In the genomic region with DNA sequence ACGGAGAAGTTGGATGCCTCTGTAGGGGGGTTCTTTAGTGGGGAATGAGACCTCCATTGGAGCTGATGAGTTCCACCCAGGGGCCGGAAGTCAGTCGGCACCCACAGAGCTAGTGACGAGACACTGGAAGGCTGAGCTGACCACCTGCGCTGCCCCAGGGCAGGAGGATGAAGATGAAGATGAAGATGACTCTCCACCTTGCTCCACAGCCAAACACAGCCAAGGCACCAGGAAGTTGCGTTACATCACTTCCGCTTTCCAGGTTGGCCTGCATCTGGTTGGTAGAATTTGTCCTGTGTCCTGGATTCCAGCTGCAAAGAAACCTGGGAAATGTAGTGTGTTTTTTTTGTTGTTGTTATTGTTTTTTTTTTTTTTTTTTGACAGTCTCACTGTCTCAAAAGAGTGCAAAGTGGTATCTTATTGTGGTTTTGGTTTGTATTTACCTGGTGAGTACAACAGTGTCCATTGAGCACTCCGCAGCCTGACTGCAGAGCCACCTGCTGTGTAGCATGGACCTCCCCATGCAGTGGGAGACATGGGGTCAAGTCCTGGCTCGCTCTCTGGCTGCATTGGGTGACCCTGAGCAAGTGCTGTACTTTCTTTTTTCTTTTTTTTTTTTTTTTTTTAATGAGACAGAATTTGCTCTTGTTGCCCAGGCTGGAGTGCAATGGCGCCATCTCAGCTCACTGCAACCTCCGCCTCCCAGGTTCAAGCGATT, we compare ENCODE assay signal across 14 cellular contexts. TPM values are rescaled to one million over a fixed set of nuclear protein-coding genes. Genes with fewer than 3 reads are reported as not detected.
DNase-seq lines count a peak whose midpoint lies in the region; ATAC-seq, FAIRE-seq and TF ChIP-seq lines count a peak whose summit lies in the region.
"Had no signal": no experiment of that assay in that cellular context is flagged by ENCODE, and none has a peak within 500 bp of the region (broad histone marks: within the 10 kb centered on the region; RNA-seq: fewer than 3 reads in every experiment).

No MANE protein-coding gene starts in this region.

- BruUV-seq in PC-9 (replicated peaks; lab: Mats Ljungman, UMichigan) = no TSS peak
- no TSS peak for BruUV-seq in endothelial cell of umbilical vein (replicated peaks; lab: Mats Ljungman, UMichigan)

- ATAC-seq in right cardiac atrium = no peak
- ATAC-seq in GM18517 (IDR thresholded peaks at IDR 0.05; ENCODE audit: unreplicated experiment) = no peak
- no peak for ATAC-seq in activated naive CD4-positive, alpha-beta T cell treated with anti-CD3 and anti-CD28 coated beads, Interleukin-2, amount 50 U/mL, for 72 hours
- no peak for ATAC-seq in GM21529 (IDR thresholded peaks at IDR 0.05; ENCODE audit: unreplicated experiment)

- peaks cover 0 to 27% of the 10 kb centered on the region in 2 donors for H3K36me3 Mint-ChIP-seq in activated naive CD4-positive, alpha-beta T cell treated with anti-CD3 and anti-CD28 coated beads, Interleukin-2, amount 50 U/mL, for 72 hours

- no peak overlapping the region for H2AFZ ChIP-seq in PC-9
- no peak overlapping the region for H2AFZ ChIP-seq in endothelial cell of umbilical vein (ENCODE audit: low read depth, low read length)

- H3K9ac ChIP-seq in endothelial cell of umbilical vein (replicated peaks; ENCODE audit: extremely low read depth, insufficient read depth, low read length) = no peak overlapping the region

- H3K27ac Mint-ChIP-seq in activated naive CD4-positive, alpha-beta T cell treated with anti-CD3 and anti-CD28 coated beads, Interleukin-2, amount 50 U/mL, for 72 hours = peak overlapping the region in 1 of 2 donors; percentile 40

- H3K27ac ChIP-seq in right cardiac atrium (ENCODE audit: low read length) (no peak overlapping the region), right atrium auricular region (no peak overlapping the region), PC-9 (no peak overlapping the region), endothelial cell of umbilical vein (ENCODE audit: insufficient read depth, low read depth, low read length) (no peak overlapping the region)

- H3K79me2 ChIP-seq in PC-9 (ENCODE audit: low read depth) (peaks cover 35% of the 10 kb centered on the region), endothelial cell of umbilical vein (ENCODE audit: control insufficient read depth, insufficient read depth, low read length) (peaks cover 15% of the 10 kb centered on the region)

- H3K9me3 ChIP-seq in right cardiac atrium (ENCODE audit: control insufficient read depth, low read length) (no peaks in the 10 kb centered on the region), right atrium auricular region (no peaks in the 10 kb centered on the region), PC-9 (ENCODE audit: insufficient read depth, low read depth) (no peaks in the 10 kb centered on the region), endothelial cell of umbilical vein (replicated peaks; ENCODE audit: control insufficient read depth, insufficient read depth, low read length) (no peaks in the 10 kb centered on the region)

- FAIRE-seq in endothelial cell of umbilical vein (lab: Jason Lieb, UNC) = peak; percentile 46
- FAIRE-seq: HTR-8/SVneo had no signal

- dilution Hi-C loops in endothelial cell of umbilical vein (cut with MboI; ENCODE audit: extremely low pct_ligation_motif_present, low sequenced_read_pairs) = no loop called here

- peak overlapping the region; percentile 87; the same call in 1 of the 2 replicates for H3K4me2 ChIP-seq in PC-9
- H3K4me2 ChIP-seq in endothelial cell of umbilical vein (ENCODE audit: insufficient read depth, low read length) = no peak overlapping the region

- 0 out of 2 replicates have a peak, but pooled peaks cover 17% of the 10 kb centered on the region for H3F3A ChIP-seq in PC-9 (ENCODE audit: insufficient read depth, low read depth)

- no peaks in the 10 kb centered on the region for H3K9me2 ChIP-seq in PC-9 (ENCODE audit: insufficient read depth)

- no peaks in the 10 kb centered on the region for H3K9me1 ChIP-seq in endothelial cell of umbilical vein (replicated peaks; ENCODE audit: control insufficient read depth, extremely low read depth, insufficient read depth, low read length)

- no peaks in the 10 kb centered on the region for H3K9me3 Mint-ChIP-seq in activated naive CD4-positive, alpha-beta T cell treated with anti-CD3 and anti-CD28 coated beads, Interleukin-2, amount 50 U/mL, for 72 hours

- WGBS in right cardiac atrium = 95% methylated on average over 12 of the region's 12 CpGs

- H3K27me3 ChIP-seq in right cardiac atrium (ENCODE audit: control insufficient read depth, insufficient read depth) (no peaks in the 10 kb centered on the region), right atrium auricular region (no peaks in the 10 kb centered on the region), PC-9 (ENCODE audit: insufficient read depth, low read depth) (no peaks in the 10 kb centered on the region), endothelial cell of umbilical vein (ENCODE audit: control insufficient read depth in 2 of 2, insufficient read depth in 2 of 2, low read length in 2 of 2) (no peaks in the 10 kb centered on the region)

- H3K36me3 ChIP-seq in right atrium auricular region = peaks cover 43% of the 10 kb centered on the region
- H3K36me3 ChIP-seq in PC-9 (ENCODE audit: low read depth) = peaks cover 29% of the 10 kb centered on the region; the same call in 1 of the 2 replicates
- peaks cover 15 to 40% of the 10 kb centered on the region in 2 experiments for H3K36me3 ChIP-seq in endothelial cell of umbilical vein (ENCODE audit: control insufficient read depth in 2 of 2, extremely low read depth in 1 of 2, insufficient read depth in 2 of 2, low read length in 2 of 2)

- no peak for TF ChIP-seq POLR2A in endothelial cell of umbilical vein (IDR thresholded peaks at IDR 0.05; ENCODE audit: low read depth, low read length)

- H4K20me1 ChIP-seq in PC-9 (ENCODE audit: insufficient read depth) (peaks cover 26% of the 10 kb centered on the region), endothelial cell of umbilical vein (replicated peaks; ENCODE audit: control insufficient read depth, extremely low read depth, insufficient read depth, low read length) (no peaks in the 10 kb centered on the region)

- DNase-seq in right cardiac atrium (peak; percentile 16 to 48 (median 42)), right atrium auricular region (ENCODE audit: low spot score) (no peak), PC-9 (no peak), endothelial cell of umbilical vein (ENCODE audit: low read depth, low spot score) (no peak), kidney tubule cell (ENCODE audit: low spot score) (no peak)
- DNase-seq in activated naive CD4-positive, alpha-beta T cell treated with anti-CD3 and anti-CD28 coated beads, Interleukin-2, amount 50 U/mL, for 72 hours (ENCODE audit: low spot score in 2 of 2) = no peak
- DNase-seq: aorta; effector CD8-positive, alpha-beta T cell; NCI-H187 treated with DMSO at 0.1 percent for 48 hours; NCI-H82; occipital lobe had no signal

- intact Hi-C loops in right cardiac atrium (cut with DNase I) = no loop called here
- intact Hi-C loops in PC-9 (cut with micrococcal nuclease; ENCODE audit: unreplicated experiment) = loop anchor here (5.0 kb wide), 2 partner anchors 48 to 148 kb away; a partner anchor contains a TSS
- intact Hi-C loops in endothelial cell of umbilical vein (cut with micrococcal nuclease) = loop anchor here (5.0 kb wide), 1 partner anchor 427 kb away; a partner anchor contains a TSS

- H3K4me3 ChIP-seq in right cardiac atrium (ENCODE audit: low read length) = no peak overlapping the region
- no peak overlapping the region for H3K4me3 ChIP-seq in right atrium auricular region
- H3K4me3 ChIP-seq in PC-9 = no peak overlapping the region
- no peak overlapping the region for H3K4me3 ChIP-seq in endothelial cell of umbilical vein (replicated peaks in 1 of 3; ENCODE audit: insufficient read depth in 1 of 3, low read depth in 1 of 3, low read length in 3 of 3)

- no peak for TF ChIP-seq CTCF in right atrium auricular region (IDR thresholded peaks at IDR 0.05)
- no peak for TF ChIP-seq CTCF in PC-9 (conservative IDR thresholded peaks at IDR 0.05)
- TF ChIP-seq CTCF in endothelial cell of umbilical vein (IDR thresholded peaks at IDR 0.05; ENCODE audit: extremely low read depth in 1 of 2, insufficient read depth in 1 of 2, low read depth in 1 of 2, low read length in 2 of 2) = no peak

- POLR2A ChIA-PET in PC-9 (lab: Charles Lee; ENCODE audit: unreplicated experiment) = interaction anchor here (0.7 kb wide), 1 partner anchor 51 kb away, joined by 6 read pairs; no protein-coding TSS in a partner anchor
- POLR2A ChIA-PET in endothelial cell of umbilical vein (lab: Charles Lee) = interaction anchor here (0.6 kb wide), 1 partner anchor 17 kb away, joined by 3 read pairs; a partner anchor contains a TSS

- peaks cover 6% of the 10 kb centered on the region for H3K4me1 ChIP-seq in right cardiac atrium (ENCODE audit: control insufficient read depth, insufficient read depth, low read length)
- H3K4me1 ChIP-seq in right atrium auricular region = peaks cover 0 to 28% of the 10 kb centered on the region in 2 donors
- peaks cover 21% of the 10 kb centered on the region for H3K4me1 ChIP-seq in PC-9 (replicated peaks; ENCODE audit: insufficient read depth)
- peaks cover 14% of the 10 kb centered on the region for H3K4me1 ChIP-seq in endothelial cell of umbilical vein (ENCODE audit: control insufficient read depth, extremely low read depth, insufficient read depth, low read length)

- CTCF ChIA-PET in PC-9 (lab: Charles Lee) = no interaction called here
- CTCF ChIA-PET in endothelial cell of umbilical vein (lab: Charles Lee) = no interaction called here

RNA-seq across cellular contexts. Expression of a gene that starts 1.9 kb away (rescaled TPM):
- total RNA-seq in right cardiac atrium = 10 to 100 TPM; 35.7 to 45.7 (median 42.1) TPM
- 35.6 TPM for polyA plus RNA-seq in right cardiac atrium
- total RNA-seq in right atrium auricular region = 10 to 100 TPM; 20.4 to 27.5 TPM
- 52.1 and 62.3 TPM in 2 replicates for total RNA-seq in PC-9 (2021)
- 36.1 and 39.3 TPM in 2 replicates for total RNA-seq in endothelial cell of umbilical vein
- 34.2 and 37.4 TPM in 2 replicates for polyA plus RNA-seq in endothelial cell of umbilical vein
- 25.8 and 33.1 TPM in 2 replicates for polyA plus RNA-seq in endothelial cell of umbilical vein (2011; cell fraction: cytosol; rRNA removed)
- polyA plus RNA-seq in endothelial cell of umbilical vein (2011; cell fraction: nucleus; rRNA removed) = 38.7 and 57.3 TPM in 2 replicates
- polyA plus RNA-seq in endothelial cell of umbilical vein (2012) = 31.3 and 35.6 TPM in 2 replicates
- 18.3 and 23.3 TPM in 2 replicates for polyA minus RNA-seq in endothelial cell of umbilical vein
- polyA minus RNA-seq in endothelial cell of umbilical vein (2011; cell fraction: cytosol; rRNA and poly(A)+ RNA removed) = 11.8 TPM
- 16.7 and 21.3 TPM in 2 replicates for polyA minus RNA-seq in endothelial cell of umbilical vein (2011; cell fraction: nucleus; rRNA and poly(A)+ RNA removed)
- total RNA-seq in activated naive CD4-positive, alpha-beta T cell treated with anti-CD3 and anti-CD28 coated beads, Interleukin-2, amount 50 U/mL, for 72 hours = 10 to 100 TPM; 28.8 to 53.0 TPM

RNA-seq across cellular contexts. Expression of a gene that starts 2.2 kb away (rescaled TPM):
- total RNA-seq in right cardiac atrium = 10 to 100 TPM; 32.4 to 38.7 (median 36.4) TPM
- 40.2 TPM for polyA plus RNA-seq in right cardiac atrium
- total RNA-seq in right atrium auricular region = 10 to 100 TPM; 20.6 to 25.8 TPM
- total RNA-seq in PC-9 (2021) = 109 and 143 TPM in 2 replicates
- total RNA-seq in endothelial cell of umbilical vein = 61.9 and 64.2 TPM in 2 replicates
- polyA plus RNA-seq in endothelial cell of umbilical vein = 68.3 and 76.8 TPM in 2 replicates
- polyA plus RNA-seq in endothelial cell of umbilical vein (2011; cell fraction: cytosol; rRNA removed) = 40.2 and 49.3 TPM in 2 replicates
- polyA plus RNA-seq in endothelial cell of umbilical vein (2011; cell fraction: nucleus; rRNA removed) = 59.7 and 65.1 TPM in 2 replicates
- 36.2 and 63.1 TPM in 2 replicates for polyA plus RNA-seq in endothelial cell of umbilical vein (2012)
- polyA minus RNA-seq in endothelial cell of umbilical vein = 20.8 and 26.9 TPM in 2 replicates
- 41.1 TPM for polyA minus RNA-seq in endothelial cell of umbilical vein (2011; cell fraction: cytosol; rRNA and poly(A)+ RNA removed)
- polyA minus RNA-seq in endothelial cell of umbilical vein (2011; cell fraction: nucleus; rRNA and poly(A)+ RNA removed) = 25.5 and 31.2 TPM in 2 replicates
- 10 to 100 TPM; 16.9 to 34.4 TPM for total RNA-seq in activated naive CD4-positive, alpha-beta T cell treated with anti-CD3 and anti-CD28 coated beads, Interleukin-2, amount 50 U/mL, for 72 hours

RNA-seq across cellular contexts. Expression of a gene that starts 12.0 kb away (rescaled TPM):
- total RNA-seq in right cardiac atrium (100 to 1,000 TPM in 1 of 4 donors, 10 to 100 TPM in 3; 38.6 to 144 (median 42.9) TPM), right atrium auricular region (10 to 100 TPM; 29.2 to 32.5 TPM), PC-9 (2021) (82.7 and 85.6 TPM in 2 replicates), endothelial cell of umbilical vein (112 and 114 TPM in 2 replicates)
- polyA plus RNA-seq in right cardiac atrium (40.8 TPM), endothelial cell of umbilical vein (39.4 and 48.4 TPM in 2 replicates)
- 15.1 and 23.9 TPM in 2 replicates for polyA plus RNA-seq in endothelial cell of umbilical vein (2011; cell fraction: cytosol; rRNA removed)
- 204 and 217 TPM in 2 replicates for polyA plus RNA-seq in endothelial cell of umbilical vein (2011; cell fraction: nucleus; rRNA removed)
- polyA plus RNA-seq in endothelial cell of umbilical vein (2012) = 40.6 and 46.0 TPM in 2 replicates
- 18.4 and 25.4 TPM in 2 replicates for polyA minus RNA-seq in endothelial cell of umbilical vein
- polyA minus RNA-seq in endothelial cell of umbilical vein (2011; cell fraction: cytosol; rRNA and poly(A)+ RNA removed) = 20.7 TPM
- polyA minus RNA-seq in endothelial cell of umbilical vein (2011; cell fraction: nucleus; rRNA and poly(A)+ RNA removed) = 49.5 and 90.5 TPM in 2 replicates
- total RNA-seq in activated naive CD4-positive, alpha-beta T cell treated with anti-CD3 and anti-CD28 coated beads, Interleukin-2, amount 50 U/mL, for 72 hours = 100 to 1,000 TPM in 1 of 2 donors, 10 to 100 TPM in 1; 90.6 to 119 TPM

RNA-seq across cellular contexts. Expression of a gene that starts 17.3 kb away (rescaled TPM):
- total RNA-seq in right cardiac atrium (under 1 TPM in 3 of 4 donors, not detected in 1; 0.24 to 0.92 (median 0.60) TPM), right atrium auricular region (under 1 TPM in 1 of 2 donors, not detected in 1; 0.43 TPM), PC-9 (2021) (0.85 TPM in 1 of 2 replicates, not detected in the other), endothelial cell of umbilical vein (5.6 and 9.1 TPM in 2 replicates)
- polyA plus RNA-seq in right cardiac atrium (0.29 TPM), endothelial cell of umbilical vein (5.0 and 7.4 TPM in 2 replicates)
- 2.5 and 4.7 TPM in 2 replicates for polyA plus RNA-seq in endothelial cell of umbilical vein (2011; cell fraction: cytosol; rRNA removed)
- 1.9 and 4.1 TPM in 2 replicates for polyA plus RNA-seq in endothelial cell of umbilical vein (2011; cell fraction: nucleus; rRNA removed)
- 5.7 and 10.8 TPM in 2 replicates for polyA plus RNA-seq in endothelial cell of umbilical vein (2012)
- 5.0 and 5.3 TPM in 2 replicates for polyA minus RNA-seq in endothelial cell of umbilical vein
- not detected for polyA minus RNA-seq in endothelial cell of umbilical vein (2011; cell fraction: cytosol; rRNA and poly(A)+ RNA removed)
- 0.96 and 1.8 TPM in 2 replicates for polyA minus RNA-seq in endothelial cell of umbilical vein (2011; cell fraction: nucleus; rRNA and poly(A)+ RNA removed)
- total RNA-seq in activated naive CD4-positive, alpha-beta T cell treated with anti-CD3 and anti-CD28 coated beads, Interleukin-2, amount 50 U/mL, for 72 hours = 10 to 100 TPM in 1 of 2 donors, 1 to 10 TPM in 1; 6.3 to 11.1 TPM
- total RNA-seq: occipital lobe had no signal

RNA-seq across cellular contexts. Expression of a gene that starts 28.4 kb away (rescaled TPM):
- total RNA-seq in right cardiac atrium (100 to 1,000 TPM; 127 to 146 (median 141) TPM), right atrium auricular region (10 to 100 TPM; 64.6 to 81.0 TPM), PC-9 (2021) (151 and 155 TPM in 2 replicates), endothelial cell of umbilical vein (184 and 187 TPM in 2 replicates)
- polyA plus RNA-seq in right cardiac atrium (134 TPM), endothelial cell of umbilical vein (116 and 125 TPM in 2 replicates)
- 93.1 and 118 TPM in 2 replicates for polyA plus RNA-seq in endothelial cell of umbilical vein (2011; cell fraction: cytosol; rRNA removed)
- polyA plus RNA-seq in endothelial cell of umbilical vein (2011; cell fraction: nucleus; rRNA removed) = 257 and 302 TPM in 2 replicates
- 96.0 and 145 TPM in 2 replicates for polyA plus RNA-seq in endothelial cell of umbilical vein (2012)
- polyA minus RNA-seq in endothelial cell of umbilical vein = 55.3 and 80.9 TPM in 2 replicates
- polyA minus RNA-seq in endothelial cell of umbilical vein (2011; cell fraction: cytosol; rRNA and poly(A)+ RNA removed) = 56.8 TPM
- 61.0 and 83.2 TPM in 2 replicates for polyA minus RNA-seq in endothelial cell of umbilical vein (2011; cell fraction: nucleus; rRNA and poly(A)+ RNA removed)
- 100 to 1,000 TPM; 110 TPM for total RNA-seq in activated naive CD4-positive, alpha-beta T cell treated with anti-CD3 and anti-CD28 coated beads, Interleukin-2, amount 50 U/mL, for 72 hours

Comparison
In these comparisons a context has a peak if more than half of its experiments do, and no peak if none do; other contexts are left out.
1. DNase-seq: peak in right cardiac atrium (3 of 3); none in right atrium auricular region (single experiment), PC-9 (0 of 2), endothelial cell of umbilical vein (single experiment), kidney tubule cell (single experiment) and activated naive CD4-positive, alpha-beta T cell treated with anti-CD3 and anti-CD28 coated beads, Interleukin-2, amount 50 U/mL, for 72 hours (0 of 2).
2. intact Hi-C loops: an anchor here in PC-9 (5.0 kb wide) and endothelial cell of umbilical vein (5.0 kb wide); none called in right cardiac atrium.